19 cellular contexts compared by ENCODE assay signal in genomic region chr20:11922561-11922960, GRCh38. TPM values are rescaled to one million over a fixed set of nuclear protein-coding genes. Genes with fewer than 3 reads are reported as not detected.
DNase-seq lines count a peak whose midpoint lies in the region; ATAC-seq and TF ChIP-seq lines count a peak whose summit lies in the region.
"Had no signal": no experiment of that assay in that cellular context is flagged by ENCODE, and none has a peak within 500 bp of the region (broad histone marks: within the 10 kb centered on the region; RNA-seq: fewer than 3 reads in every experiment).

No MANE protein-coding gene starts in this region.

- H3K4me3 ChIP-seq in right atrium auricular region (no peak overlapping the region), PC-3 (ENCODE audit: low read length) (no peak overlapping the region), body of pancreas (no peak overlapping the region)
- H3K4me3 ChIP-seq: BLaER1 treated with 17β-estradiol and CSF1 and Interleukin-3, amounts not matched to agents 10 nM and 100 nM; GM23338; HAP-1; Peyer's patch had no signal

- H3K36me3 ChIP-seq in right atrium auricular region (peaks cover 20% of the 10 kb centered on the region), PC-3 (ENCODE audit: low read depth, low read length) (peaks cover 21% of the 10 kb centered on the region), body of pancreas (replicated peaks in 1 of 2; ENCODE audit: insufficient read depth in 1 of 2, low read depth in 2 of 2) (peaks cover 0 to 12% of the 10 kb centered on the region in 2 donors)

- no peaks in the 10 kb centered on the region for H4K20me1 ChIP-seq in PC-3 (ENCODE audit: low read length)

- H3K27me3 ChIP-seq in right atrium auricular region (no peaks in the 10 kb centered on the region), layer of hippocampus (ENCODE audit: control insufficient read depth, insufficient read depth, low read length) (no peaks in the 10 kb centered on the region), PC-3 (ENCODE audit: low read length) (no peaks in the 10 kb centered on the region), body of pancreas (no peaks in the 10 kb centered on the region)
- H3K27me3 ChIP-seq: BLaER1 treated with 17β-estradiol and CSF1 and Interleukin-3, amounts not matched to agents 10 nM and 100 nM; Peyer's patch had no signal

- H3K4me1 ChIP-seq in right atrium auricular region (peaks cover 0 to 22% of the 10 kb centered on the region in 2 donors), PC-3 (ENCODE audit: insufficient read depth, low read length) (no peaks in the 10 kb centered on the region), body of pancreas (peaks cover 15% of the 10 kb centered on the region)

- no peaks in the 10 kb centered on the region for H3F3A ChIP-seq in PC-3 (ENCODE audit: low read length, unreplicated experiment)

- ATAC-seq in Right ventricle myocardium inferior (peak; percentile 68), PC-3 (no peak), body of pancreas (no peak)
- ATAC-seq: CD8-positive, alpha-beta T cell; GM23338 had no signal

- H2AFZ ChIP-seq in PC-3 (ENCODE audit: low read length): no peak overlapping the region
- H2AFZ ChIP-seq: GM23338 had no signal

- H3K9me2 ChIP-seq in PC-3 (replicated peaks; ENCODE audit: low read length): no peaks in the 10 kb centered on the region

- no peak overlapping the region for H3K4me2 ChIP-seq in PC-3 (ENCODE audit: low read length)
- H3K4me2 ChIP-seq: BLaER1 treated with 17β-estradiol and CSF1 and Interleukin-3, amounts not matched to agents 10 nM and 100 nM; GM23338 had no signal

- no TSS peak for BruUV-seq in PC-3 (replicated peaks; lab: Mats Ljungman, UMichigan)

- peaks cover 9% of the 10 kb centered on the region for H3K79me2 ChIP-seq in PC-3 (ENCODE audit: low read length)

- CTCF ChIA-PET in PC-3 (lab: Charles Lee): no interaction called here

- H3K9me3 ChIP-seq in right atrium auricular region (no peaks in the 10 kb centered on the region), PC-3 (ENCODE audit: low read length) (no peaks in the 10 kb centered on the region), body of pancreas (no peaks in the 10 kb centered on the region)
- H3K9me3 ChIP-seq: HAP-1, Peyer's patch had no signal

- H3K27ac ChIP-seq in right atrium auricular region (no peak overlapping the region), layer of hippocampus (ENCODE audit: low read depth, low read length) (peak overlapping the region; percentile 27), PC-3 (ENCODE audit: low read length) (no peak overlapping the region), body of pancreas (no peak overlapping the region)
- H3K27ac ChIP-seq: BLaER1 treated with 17β-estradiol and CSF1 and Interleukin-3, amounts not matched to agents 10 nM and 100 nM; Peyer's patch had no signal

- 56 to 67% methylated on average over 4 of the region's 4 CpGs for WGBS in body of pancreas, 2 donors

- DNase-seq in Right ventricle myocardium inferior (ENCODE audit: missing footprints) (peak; percentile 54), right atrium auricular region (ENCODE audit: low spot score) (no peak), cerebellar cortex (ENCODE audit: low spot score) (peak; percentile 97), mucosa of gallbladder (ENCODE audit: low spot score) (no peak), PC-3 (no peak), body of pancreas (no peak)
- DNase-seq: 8988T; CD8-positive, alpha-beta T cell; DMS153; GF-D8; Kasumi-1; NCI-H1417 treated with DMSO at 0.1 percent for 48 hours; NCI-H187; NCI-H446 treated with DMSO at 0.1 percent for 48 hours; Peyer's patch had no signal

- H3K9ac ChIP-seq in PC-3 (ENCODE audit: low read length): no peak overlapping the region
- H3K9ac ChIP-seq: BLaER1 treated with 17β-estradiol and CSF1 and Interleukin-3, amounts not matched to agents 10 nM and 100 nM had no signal

- TF ChIP-seq CTCF in right atrium auricular region (IDR thresholded peaks at IDR 0.05) (no peak), PC-3 (conservative IDR thresholded peaks at IDR 0.05; ENCODE audit: low read depth, low read length) (no peak), body of pancreas (IDR thresholded peaks at IDR 0.05) (no peak)

- intact Hi-C loops in Right ventricle myocardium inferior (cut with DNase I): no loop called here
- intact Hi-C loops in PC-3 (cut with micrococcal nuclease): no loop called here
- intact Hi-C loops in body of pancreas (cut with DNase I): no loop called here

- POLR2A ChIA-PET in PC-3 (lab: Charles Lee; ENCODE audit: unreplicated experiment): no interaction called here

- no peak for TF ChIP-seq POLR2A in body of pancreas (IDR thresholded peaks at IDR 0.05)

RNA-seq across cellular contexts. Expression of gene BTBD3, which starts 4.9 kb away (rescaled TPM):
- 29.1 TPM for total RNA-seq in Right ventricle myocardium inferior
- total RNA-seq in right atrium auricular region: 10 to 100 TPM; 20.8 to 21.2 TPM
- 33.6 TPM for total RNA-seq in mucosa of gallbladder
- 21.6 and 31.4 TPM in 2 replicates for total RNA-seq in PC-3 (2014; rRNA removed)
- total RNA-seq in body of pancreas: 10 to 100 TPM; 23.1 to 48.8 TPM

Comparison
In these comparisons a context has a peak if more than half of its experiments do, and no peak if none do; other contexts are left out.
1. DNase-seq: peak in Right ventricle myocardium inferior (single experiment) and cerebellar cortex (single experiment); none in right atrium auricular region (single experiment), mucosa of gallbladder (single experiment), PC-3 (single experiment) and body of pancreas (0 of 4).